ENCODE assay signal across 12 cellular contexts in the genomic region with DNA sequence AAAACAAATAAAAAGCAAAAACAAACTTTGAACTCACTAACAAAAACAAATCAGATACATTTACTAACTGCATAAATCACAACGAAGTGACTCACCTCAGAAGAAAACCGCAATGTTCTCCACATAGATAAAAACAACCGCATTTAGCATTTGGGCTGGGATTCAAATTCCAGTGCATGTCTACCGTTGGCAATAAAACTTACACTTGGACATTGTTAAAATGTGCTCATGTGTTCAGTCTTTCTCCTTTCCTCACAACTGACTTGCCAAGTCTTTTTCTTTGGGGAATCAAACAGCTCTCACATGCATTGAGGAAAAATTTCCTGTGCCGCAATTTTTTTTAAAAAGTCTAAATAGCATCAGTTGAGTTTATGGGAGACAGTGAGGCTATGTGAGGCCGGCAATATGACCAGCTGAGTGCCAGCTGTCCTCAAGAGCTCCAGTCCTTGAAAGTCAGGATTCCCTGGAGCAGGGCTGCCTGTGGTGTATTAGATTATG.
DNase-seq lines count a peak whose midpoint lies in the region; ATAC-seq, FAIRE-seq and TF ChIP-seq lines count a peak whose summit lies in the region.
"Had no signal": no experiment of that assay in that cellular context is flagged by ENCODE, and none has a peak within 500 bp of the region (broad histone marks: within the 10 kb centered on the region; RNA-seq: fewer than 3 reads in every experiment).

No MANE protein-coding gene starts in this region.

- H3K36me3 ChIP-seq in Panc1 (ENCODE audit: control insufficient read depth, insufficient read depth, low read length), result no peaks in the 10 kb centered on the region

- H3K27ac Mint-ChIP-seq in T-cell, result no peak overlapping the region
- H3K27ac Mint-ChIP-seq: WTC11 had no signal

- in situ Hi-C loops in Panc1 (cut with HindIII; ENCODE audit: low pct_unique_long_range_greater_than_20kb, low sequenced_read_pairs), result no loop called here

- TF ChIP-seq CTCF in Panc1 (IDR thresholded peaks at IDR 0.05) (no peak), fibroblast of mammary gland (conservative IDR thresholded peaks at IDR 0.05; ENCODE audit: control insufficient read depth, insufficient read depth, low read depth, low read length) (no peak)

- CTCF ChIA-PET in Panc1 (lab: Charles Lee) (interaction anchor here (0.6 kb wide), 1 partner anchor 81 kb away, joined by 3 read pairs; no protein-coding TSS in a partner anchor), T-cell (lab: Charles Lee) (no interaction called here)

- TF ChIP-seq POLR2A in GM12891 (IDR thresholded peaks at IDR 0.05; ENCODE audit: low read depth, low read length), result no peak

- no peaks in the 10 kb centered on the region for H3K9me3 ChIP-seq in Panc1 (ENCODE audit: control insufficient read depth, insufficient read depth, low read depth, low read length)

- BruUV-seq in Panc1 (replicated peaks; lab: Mats Ljungman, UMichigan), result no TSS peak

- H3K36me3 Mint-ChIP-seq in T-cell, result no peaks in the 10 kb centered on the region
- H3K36me3 Mint-ChIP-seq: WTC11 had no signal

- no peak overlapping the region for H3K4me3 ChIP-seq in Panc1 (ENCODE audit: low read depth in 2 of 2, low read length in 2 of 2)
- no peak overlapping the region for H3K4me3 ChIP-seq in fibroblast of mammary gland (ENCODE audit: control insufficient read depth, low read depth, low read length)

- peak; percentile 82 for DNase-seq in Daoy (ENCODE audit: low read depth)
- DNase-seq in Panc1 (ENCODE audit: low read depth, low spot score), result no peak
- DNase-seq in fibroblast of mammary gland (ENCODE audit: low read depth), result peak; percentile 95
- peak; percentile 14 for DNase-seq in non-pigmented ciliary epithelial cell (ENCODE audit: low read depth)
- DNase-seq in T-cell, result no peak
- no peak for DNase-seq in GM12891 (ENCODE audit: insufficient read length, low spot score)
- no peak for DNase-seq in NCI-H1436 treated with DMSO at 0.1 percent for 48 hours (lab: John Stamatoyannopoulos, UW)
- DNase-seq in NCI-H187 treated with DMSO at 0.1 percent for 48 hours (lab: John Stamatoyannopoulos, UW), result no peak
- DNase-seq: activated gamma-delta T cell, kidney, NCI-H1048 had no signal

- H3K27ac ChIP-seq in Panc1 (ENCODE audit: low read length), result peak overlapping the region; percentile 76

- intact Hi-C loops in Panc1 (cut with micrococcal nuclease; ENCODE audit: unreplicated experiment), result no loop called here

- peaks cover 13% of the 10 kb centered on the region for H3K4me1 ChIP-seq in Panc1 (ENCODE audit: control insufficient read depth, insufficient read depth, low read length)

- no peaks in the 10 kb centered on the region for H3K27me3 ChIP-seq in Panc1 (ENCODE audit: control insufficient read depth, insufficient read depth, low read length)

- no peak for FAIRE-seq in GM12891 (lab: Jason Lieb, UNC)
- FAIRE-seq: kidney had no signal

- ATAC-seq in Panc1 (peak; percentile 94), T-cell (replicated peaks in 1 of 4) (no peak)
- ATAC-seq: WTC11 had no signal

- no peaks in the 10 kb centered on the region for H3K4me1 Mint-ChIP-seq in T-cell

- H3K4me3 Mint-ChIP-seq in T-cell, result no peak overlapping the region
- H3K4me3 Mint-ChIP-seq: WTC11 had no signal

- peaks cover 0 to 4% (median 3%) of the 10 kb centered on the region in 3 donors for H3K9me3 Mint-ChIP-seq in T-cell
- H3K9me3 Mint-ChIP-seq: WTC11 had no signal

- H3K27me3 Mint-ChIP-seq in T-cell, result no peaks in the 10 kb centered on the region

- POLR2A ChIA-PET in Panc1 (lab: Charles Lee), result interaction anchor here (0.6 kb wide), 1 partner anchor 1083 kb away, joined by 5 read pairs; no protein-coding TSS in a partner anchor
- POLR2A ChIA-PET in T-cell (lab: Charles Lee), result no interaction called here

TF ChIP-seq in GM12891, 5 proteins besides CTCF, POLR2A, EP300 and RAD21:
- TF ChIP-seq TAF1 (IDR thresholded peaks at IDR 0.05; ENCODE audit: low read depth, low read length) (no peak), POLR2AphosphoS5 (IDR thresholded peaks at IDR 0.05; ENCODE audit: low read depth, low read length) (no peak), SPI1 (IDR thresholded peaks at IDR 0.05; ENCODE audit: low read depth, low read length) (no peak), POU2F2 (IDR thresholded peaks at IDR 0.05; ENCODE audit: low read depth, low read length) (no peak), PAX5 (IDR thresholded peaks at IDR 0.05; ENCODE audit: insufficient read depth, low read length, severe bottlenecking) (no peak)

Comparison
In these comparisons a context has a peak if more than half of its experiments do, and no peak if none do; other contexts are left out.
1. DNase-seq: peak in Daoy (single experiment), fibroblast of mammary gland (single experiment) and non-pigmented ciliary epithelial cell (single experiment); none in Panc1 (single experiment), T-cell (0 of 34), GM12891 (single experiment), NCI-H1436 treated with DMSO at 0.1 percent for 48 hours (single experiment) and NCI-H187 treated with DMSO at 0.1 percent for 48 hours (single experiment).